10 cellular contexts compared by ENCODE assay signal in genomic region chr16:82226327-82226726, GRCh38.
"Had no signal": no experiment of that assay in that cellular context is flagged by ENCODE, and none has a peak within 500 bp of the region (broad histone marks: within the 10 kb centered on the region; RNA-seq: fewer than 3 reads in every experiment).

No MANE protein-coding gene starts in this region.

- H3K4me3 ChIP-seq: GM23248, HAP-1, K562 had no signal

- H2AFZ ChIP-seq: GM23248 had no signal

- FAIRE-seq: HTR-8/SVneo, K562 had no signal

- H3K9me3 Mint-ChIP-seq: HFFc6 had no signal

- H3K4me3 Mint-ChIP-seq: HFFc6 had no signal

- ATAC-seq: HCT116, K562 had no signal

- H3K27ac ChIP-seq: GM23248 had no signal

- H3K36me3 ChIP-seq: HAP-1 had no signal

- H3K27ac Mint-ChIP-seq: HFFc6 had no signal

- H3K9ac ChIP-seq: GM23248 had no signal

- H3K9me3 ChIP-seq: HAP-1 had no signal

- DNase-seq: GM23248, GOT3, H7, HFFc6, IMR-90, KG1 had no signal

- H3K4me1 ChIP-seq: HAP-1 had no signal
